In genomic region chr11:11740081-11740702, GRCh38 we compare ENCODE assay signal across 19 cellular contexts.
DNase-seq lines count a peak whose midpoint lies in the region; ATAC-seq and TF ChIP-seq lines count a peak whose summit lies in the region.
"Had no signal": no experiment of that assay in that cellular context is flagged by ENCODE, and none has a peak within 500 bp of the region (broad histone marks: within the 10 kb centered on the region; RNA-seq: fewer than 3 reads in every experiment).

No MANE protein-coding gene starts in this region.

- H3K4me3 ChIP-seq in lower lobe of right lung, result no peak overlapping the region
- H3K4me3 ChIP-seq: GM12878, PC-9 had no signal

- no peaks in the 10 kb centered on the region for H3K27me3 ChIP-seq in lower lobe of right lung (ENCODE audit: low read depth)

- ATAC-seq in HG03025 (IDR thresholded peaks at IDR 0.05; ENCODE audit: low FRiP score, unreplicated experiment) (no peak), GM18519 (IDR thresholded peaks at IDR 0.05; ENCODE audit: low FRiP score, unreplicated experiment) (no peak), lower lobe of right lung (no peak), T-helper 17 cell (no peak)
- ATAC-seq: GM12878, HepG2, T-cell had no signal

- H3K27ac ChIP-seq in lower lobe of right lung, result no peak overlapping the region
- H3K27ac ChIP-seq: PC-9 had no signal

- intact Hi-C loops in lower lobe of right lung (cut with DNase I), result no loop called here

- H3K9me3 ChIP-seq in lower lobe of right lung (no peaks in the 10 kb centered on the region), T-helper 17 cell (ENCODE audit: control insufficient read depth, low read length, poor library complexity, severe bottlenecking) (no peaks in the 10 kb centered on the region)
- H3K9me3 ChIP-seq: Caco-2 had no signal

- peaks cover 32% of the 10 kb centered on the region for H3K4me1 Mint-ChIP-seq in nephron progenitor cell
- H3K4me1 Mint-ChIP-seq in T-helper 17 cell, result no peaks in the 10 kb centered on the region
- H3K4me1 Mint-ChIP-seq: CD14-positive monocyte, T-cell had no signal

- no peaks in the 10 kb centered on the region for H3K4me1 ChIP-seq in lower lobe of right lung
- H3K4me1 ChIP-seq: Caco-2 had no signal

- no peaks in the 10 kb centered on the region for H3K9me3 Mint-ChIP-seq in nephron progenitor cell
- H3K9me3 Mint-ChIP-seq: CD14-positive monocyte, T-cell had no signal

- H3K4me3 Mint-ChIP-seq in nephron progenitor cell (no peak overlapping the region), T-helper 17 cell (no peak overlapping the region)
- H3K4me3 Mint-ChIP-seq: CD14-positive monocyte, T-cell had no signal

- DNase-seq in DMS79 treated with DMSO at 0.1 percent for 48 hours (lab: John Stamatoyannopoulos, UW) (peak; percentile 52), NCI-H1092 treated with DMSO at 0.1 percent for 48 hours (lab: John Stamatoyannopoulos, UW) (peak; percentile 3), NCI-H748 (lab: John Stamatoyannopoulos, UW; ENCODE audit: unreplicated experiment) (peak; percentile 96), nephron progenitor cell (peak; percentile 5), lower lobe of right lung (no peak), T-helper 17 cell (no peak)
- DNase-seq: Caco-2, GOT3, Karpas-422, MM.1S, NCI-H1436 treated with DMSO at 0.1 percent for 48 hours, NCI-H510A treated with DMSO at 0.1 percent for 48 hours, PC-9, T-cell had no signal

- H3K36me3 Mint-ChIP-seq in nephron progenitor cell (ENCODE audit: low read depth), result no peaks in the 10 kb centered on the region
- no peaks in the 10 kb centered on the region for H3K36me3 Mint-ChIP-seq in T-helper 17 cell (ENCODE audit: low read depth)
- H3K36me3 Mint-ChIP-seq: CD14-positive monocyte, T-cell had no signal

- H3K27me3 Mint-ChIP-seq in nephron progenitor cell (ENCODE audit: low read depth, poor library complexity) (peaks cover 12% of the 10 kb centered on the region), T-helper 17 cell (peaks cover 56% of the 10 kb centered on the region)

- H3K36me3 ChIP-seq in lower lobe of right lung, result no peaks in the 10 kb centered on the region

- TF ChIP-seq CTCF in nephron progenitor cell (IDR thresholded peaks at IDR 0.05), result no peak
- TF ChIP-seq CTCF in lower lobe of right lung (IDR thresholded peaks at IDR 0.05), result no peak

- no peak overlapping the region for H3K27ac Mint-ChIP-seq in nephron progenitor cell
- no peak overlapping the region for H3K27ac Mint-ChIP-seq in T-helper 17 cell
- H3K27ac Mint-ChIP-seq: CD14-positive monocyte, T-cell had no signal

Comparison
In these comparisons a context has a peak if more than half of its experiments do, and no peak if none do; other contexts are left out.
1. DNase-seq: peak in DMS79 treated with DMSO at 0.1 percent for 48 hours (single experiment), NCI-H1092 treated with DMSO at 0.1 percent for 48 hours (single experiment), NCI-H748 (single experiment) and nephron progenitor cell (single experiment); none in lower lobe of right lung (single experiment) and T-helper 17 cell (0 of 3).